ENCODE assay signal across 9 cellular contexts in genomic region chr5:142981475-142981874, GRCh38.
DNase-seq lines count a peak whose midpoint lies in the region; ATAC-seq, FAIRE-seq and TF ChIP-seq lines count a peak whose summit lies in the region.
"Had no signal": no experiment of that assay in that cellular context is flagged by ENCODE, and none has a peak within 500 bp of the region (broad histone marks: within the 10 kb centered on the region; RNA-seq: fewer than 3 reads in every experiment).

No MANE protein-coding gene starts in this region.

- no peak overlapping the region for H2BK15ac ChIP-seq in H1 (ENCODE audit: low read length)

- H3K27me3 Mint-ChIP-seq in CD4-positive, alpha-beta T cell: no peaks in the 10 kb centered on the region
- H3K27me3 Mint-ChIP-seq in nephron (ENCODE audit: low read depth): no peaks in the 10 kb centered on the region
- H3K27me3 Mint-ChIP-seq: progenitor cell of endocrine pancreas had no signal

- H3K4me3 Mint-ChIP-seq in CD4-positive, alpha-beta T cell: no peak overlapping the region
- H3K4me3 Mint-ChIP-seq in nephron: peak overlapping the region in 1 of 3 experiments; percentile 60

- peak overlapping the region; percentile 90; the same call in 1 of the 2 replicates for H2BK5ac ChIP-seq in H1 (ENCODE audit: low read depth, low read length)

- H3K9me3 Mint-ChIP-seq in CD4-positive, alpha-beta T cell: no peaks in the 10 kb centered on the region
- H3K9me3 Mint-ChIP-seq in nephron: peaks cover 2% of the 10 kb centered on the region

- no peak overlapping the region for H3K23ac ChIP-seq in H1 (ENCODE audit: insufficient read length)

- H3K79me1 ChIP-seq in H1 (ENCODE audit: low read depth, low read length): 0 out of 2 replicates have a peak, but pooled peaks cover 2% of the 10 kb centered on the region

- POLR2A ChIA-PET in CD4-positive, alpha-beta T cell (lab: Charles Lee): no interaction called here
- POLR2A ChIA-PET in RWPE1 (lab: Yijun Ruan, JAX; ENCODE audit: low non-redundant PET) (interaction anchor here (0.6 kb wide), 1 partner anchor 423 kb away, joined by 3 read pairs; no protein-coding TSS in a partner anchor), H1 (lab: Charles Lee; ENCODE audit: partially characterized antibody) (no interaction called here)

- H3K27ac ChIP-seq in CD4-positive, alpha-beta T cell (ENCODE audit: low read depth, low read length): no peak overlapping the region
- H3K27ac ChIP-seq in RWPE1 (peak overlapping the region; percentile 87; the same call in 1 of the 2 replicates), H1 (ENCODE audit: low read depth, low read length) (no peak overlapping the region)

- no peaks in the 10 kb centered on the region for H3K9me3 ChIP-seq in CD4-positive, alpha-beta T cell (ENCODE audit: control insufficient read depth, low read length)
- no peaks in the 10 kb centered on the region for H3K9me3 ChIP-seq in H1 (ENCODE audit: insufficient read depth in 2 of 2, low read depth in 1 of 2, low read length in 1 of 2)

- no peak overlapping the region for H4K5ac ChIP-seq in H1 (ENCODE audit: insufficient read length, low read depth, low read length)

- H2BK12ac ChIP-seq in H1 (ENCODE audit: low read depth, low read length): 0 out of 2 replicates have a peak overlapping the region, but pooled peaks have one; percentile 64

- no peak overlapping the region for H3K56ac ChIP-seq in H1 (replicated peaks; ENCODE audit: insufficient read length, low read depth, low read length)

- no peak overlapping the region for H2AK5ac ChIP-seq in H1 (ENCODE audit: low read depth, low read length)

- H3K18ac ChIP-seq in H1 (ENCODE audit: extremely low read depth, low read length): peak overlapping the region; percentile 53; the same call in 1 of the 2 replicates

- no peaks in the 10 kb centered on the region for H4K20me1 ChIP-seq in H1 (replicated peaks in 1 of 2; ENCODE audit: control insufficient read depth in 1 of 2, insufficient read depth in 2 of 2, low read length in 2 of 2)

- no peak for ATAC-seq in CD4-positive, alpha-beta T cell (ENCODE audit: poor library complexity)

- no peak for FAIRE-seq in H1 (lab: Jason Lieb, UNC)

- peaks cover 3% of the 10 kb centered on the region for H3K36me3 Mint-ChIP-seq in CD4-positive, alpha-beta T cell (ENCODE audit: low read depth)
- H3K36me3 Mint-ChIP-seq in nephron (ENCODE audit: low read depth): no peaks in the 10 kb centered on the region

- no peaks in the 10 kb centered on the region for H3K36me3 ChIP-seq in H1 (ENCODE audit: control insufficient read depth in 2 of 4, insufficient read depth in 4 of 4, low read length in 3 of 4)

- H2AFZ ChIP-seq in H1 (ENCODE audit: low read length): no peak overlapping the region

- no peak overlapping the region for H3K4me2 ChIP-seq in H1 (ENCODE audit: insufficient read depth in 1 of 2, low read depth in 2 of 2, low read length in 2 of 2)

- peak overlapping the region; percentile 21 for H3K27ac Mint-ChIP-seq in CD4-positive, alpha-beta T cell
- H3K27ac Mint-ChIP-seq in nephron: peak overlapping the region; percentile 94 to 98 (median 95)
- H3K27ac Mint-ChIP-seq: progenitor cell of endocrine pancreas had no signal

- TF ChIP-seq EP300 in H1 (IDR thresholded peaks at IDR 0.05; ENCODE audit: borderline replicate concordance in 1 of 2, low read depth in 2 of 2, low read length in 2 of 2): no peak

- H3K9ac ChIP-seq in H1 (replicated peaks in 1 of 4; ENCODE audit: extremely low read depth in 1 of 4, low read depth in 3 of 4, low read length in 3 of 4): no peak overlapping the region

- H2BK120ac ChIP-seq in H1 (replicated peaks; ENCODE audit: low read depth, low read length): no peak overlapping the region

- WGBS in H1 (ENCODE audit: extremely low coverage in 1 of 2, insufficient coverage in 1 of 2, insufficient read length in 1 of 2, insufficient replicate concordance in 2 of 2, low coverage in 1 of 2, low lambda C conversion rate in 2 of 2, missing lambda C conversion rate in 1 of 2), 2 experiments: 78% methylated on average over 5 of the region's 5 CpGs; no CpG with 5 or more reads in 1 of the 2 experiments

- TF ChIP-seq RAD21 in H1 (IDR thresholded peaks at IDR 0.05 in 1 of 2, conservative IDR thresholded peaks at IDR 0.05 in 1 of 2; ENCODE audit: low read depth in 2 of 2, low read length in 2 of 2): no peak

- H3K79me2 ChIP-seq in H1 (ENCODE audit: control insufficient read depth in 1 of 2, insufficient read depth in 2 of 2, low read length in 2 of 2): no peaks in the 10 kb centered on the region

- no peak overlapping the region for H3K4me3 ChIP-seq in H1 (ENCODE audit: extremely low read depth in 1 of 4, insufficient read depth in 2 of 4, low read depth in 3 of 4, low read length in 4 of 4)

- TF ChIP-seq POLR2A in H1 (IDR thresholded peaks at IDR 0.05; ENCODE audit: control extremely low read depth in 1 of 2, low read depth in 2 of 2, low read length in 2 of 2): no peak

- intact Hi-C loops in CD4-positive, alpha-beta T cell (cut with DNase I, micrococcal nuclease): no loop called here

- peaks cover 2 to 13% (median 11%) of the 10 kb centered on the region in 4 experiments for H3K4me1 ChIP-seq in H1 (replicated peaks in 1 of 4; ENCODE audit: control insufficient read depth in 3 of 4, insufficient read depth in 4 of 4, low read length in 3 of 4)

- H2BK20ac ChIP-seq in H1 (ENCODE audit: low read length): no peak overlapping the region

- no peak overlapping the region for H4K91ac ChIP-seq in H1 (replicated peaks; ENCODE audit: insufficient read length, low read length)

- TF ChIP-seq CTCF in CD4-positive, alpha-beta T cell (IDR thresholded peaks at IDR 0.05): no peak
- TF ChIP-seq CTCF in RWPE1 (conservative IDR thresholded peaks at IDR 0.05; ENCODE audit: low read depth): no peak
- no peak for TF ChIP-seq CTCF in H1 (IDR thresholded peaks at IDR 0.05; ENCODE audit: control extremely low read depth in 1 of 3, insufficient read depth in 1 of 3, low read depth in 1 of 3, low read length in 3 of 3)
- TF ChIP-seq CTCF in nephron (IDR thresholded peaks at IDR 0.05; ENCODE audit: unreplicated experiment in 3 of 3): no peak

- peaks cover 50% of the 10 kb centered on the region for H3K4me1 Mint-ChIP-seq in CD4-positive, alpha-beta T cell (ENCODE audit: low read depth)
- peaks cover 23% of the 10 kb centered on the region for H3K4me1 Mint-ChIP-seq in nephron

- H3K14ac ChIP-seq in H1 (ENCODE audit: insufficient read length): no peak overlapping the region

- no peaks in the 10 kb centered on the region for H3K27me3 ChIP-seq in CD4-positive, alpha-beta T cell (ENCODE audit: control insufficient read depth, insufficient read depth, low read length)
- H3K27me3 ChIP-seq in H1 (replicated peaks in 1 of 4; ENCODE audit: control insufficient read depth in 3 of 4, extremely low read depth in 1 of 4, insufficient read depth in 3 of 4, low read length in 3 of 4): no peaks in the 10 kb centered on the region

- H3K23me2 ChIP-seq in H1 (ENCODE audit: low read depth, low read length): no peaks in the 10 kb centered on the region

- no peak for DNase-seq in CD4-positive, alpha-beta T cell
- no peak for DNase-seq in RWPE1 (ENCODE audit: low spot score)
- DNase-seq in H1 (ENCODE audit: low read depth in 1 of 2, low spot score in 2 of 2): no peak
- no peak for DNase-seq in NCI-H1092 treated with DMSO at 0.1 percent for 48 hours (lab: John Stamatoyannopoulos, UW)
- no peak for DNase-seq in Ammon's horn (ENCODE audit: low spot score)
- no peak for DNase-seq in occipital lobe (lab: John Stamatoyannopoulos, UW)
- no peak for DNase-seq in AML-193 (lab: John Stamatoyannopoulos, UW)

- H3K4ac ChIP-seq in H1 (replicated peaks; ENCODE audit: insufficient read length, low read depth, low read length): no peak overlapping the region

- no peak overlapping the region for H4K8ac ChIP-seq in H1 (ENCODE audit: extremely low read depth, insufficient read depth, low read length)

- CTCF ChIA-PET in CD4-positive, alpha-beta T cell (lab: Charles Lee): no interaction called here
- CTCF ChIA-PET in RWPE1 (lab: Yijun Ruan, JAX): no interaction called here
- CTCF ChIA-PET in H1 (lab: Charles Lee; ENCODE audit: partially characterized antibody): interaction anchor here (1.0 to 1.5 kb wide), 4 partner anchors 16 to 93 kb away, joined by 3 to 6 read pairs (median 5); no protein-coding TSS in a partner anchor

TF ChIP-seq in H1, 55 proteins besides CTCF, POLR2A, EP300 and RAD21:
- no peak for TF ChIP-seq TBP (IDR thresholded peaks at IDR 0.05; ENCODE audit: low read depth, low read length)
- TF ChIP-seq TEAD4 (IDR thresholded peaks at IDR 0.05; ENCODE audit: low read depth, low read length): no peak
- no peak for TF ChIP-seq TCF12 (IDR thresholded peaks at IDR 0.05; ENCODE audit: low read depth, low read length)
- TF ChIP-seq ASH2L (IDR thresholded peaks at IDR 0.05; ENCODE audit: low read length): no peak
- no peak for TF ChIP-seq CEBPB (IDR thresholded peaks at IDR 0.05; ENCODE audit: low read depth, low read length)
- no peak for TF ChIP-seq POLR2AphosphoS5 (IDR thresholded peaks at IDR 0.05; ENCODE audit: low read depth, low read length)
- no peak for TF ChIP-seq CTBP2 (IDR thresholded peaks at IDR 0.05; ENCODE audit: borderline replicate concordance, insufficient read depth, insufficient read length, low read length)
- no peak for TF ChIP-seq SIX5 (IDR thresholded peaks at IDR 0.05; ENCODE audit: low read depth, low read length)
- TF ChIP-seq JUN (IDR thresholded peaks at IDR 0.05; ENCODE audit: low read depth, low read length): no peak
- no peak for TF ChIP-seq RFX5 (IDR thresholded peaks at IDR 0.05; ENCODE audit: borderline replicate concordance, low read depth, low read length)
- TF ChIP-seq SP1 (IDR thresholded peaks at IDR 0.05; ENCODE audit: low read depth, low read length): no peak
- TF ChIP-seq EZH2 (IDR thresholded peaks at IDR 0.05; ENCODE audit: low read depth, low read length, severe bottlenecking): no peak
- TF ChIP-seq TAF7 (optimal IDR thresholded peaks at IDR 0.05; ENCODE audit: borderline replicate concordance, low read depth, low read length): no peak
- TF ChIP-seq JUND (IDR thresholded peaks at IDR 0.05; ENCODE audit: low read length): no peak
- no peak for TF ChIP-seq MAFK (IDR thresholded peaks at IDR 0.05; ENCODE audit: low read depth, low read length)
- TF ChIP-seq RNF2 (IDR thresholded peaks at IDR 0.05; ENCODE audit: borderline replicate concordance, low read depth, low read length, missing control alignments, poor library complexity, severe bottlenecking): no peak
